In genomic region chr19:9674669-9675357, GRCh38 we compare ENCODE assay signal across 1 cellular context.
TF ChIP-seq lines count a peak whose summit lies in the region.

Gene ZNF562, minus strand, starts transcription at chr19:9675100. Its CDS starts 14,356 bp downstream, at chr19:9660744.

TF ChIP-seq in HepG2, 621 proteins besides CTCF, POLR2A, EP300 and RAD21 (continued from another document):
- TF ChIP-seq AHDC1 (CRISPR knock-in tag; IDR thresholded peaks at IDR 0.05; ENCODE audit: borderline replicate concordance) (no peak), ZSCAN30 (CRISPR knock-in tag; IDR thresholded peaks at IDR 0.05) (no peak), AGO1 (IDR thresholded peaks at IDR 0.05; ENCODE audit: low read depth, low read length, poor library complexity, severe bottlenecking) (no peak), ZNF782 (CRISPR knock-in tag; IDR thresholded peaks at IDR 0.05; ENCODE audit: borderline replicate concordance) (no peak), ZNF543 (CRISPR knock-in tag; IDR thresholded peaks at IDR 0.05) (peak; percentile 90), ZNF484 (CRISPR knock-in tag; IDR thresholded peaks at IDR 0.05; ENCODE audit: borderline replicate concordance, low read depth) (no peak), ZMYM2 (CRISPR knock-in tag; IDR thresholded peaks at IDR 0.05) (0 out of 2 replicates have a peak, but pooled peaks have one; percentile 5), ZNF235 (CRISPR knock-in tag; IDR thresholded peaks at IDR 0.05; ENCODE audit: borderline replicate concordance) (no peak), SP140L (CRISPR knock-in tag; IDR thresholded peaks at IDR 0.05; ENCODE audit: borderline replicate concordance) (no peak)
- TF ChIP-seq, protein P1, sequence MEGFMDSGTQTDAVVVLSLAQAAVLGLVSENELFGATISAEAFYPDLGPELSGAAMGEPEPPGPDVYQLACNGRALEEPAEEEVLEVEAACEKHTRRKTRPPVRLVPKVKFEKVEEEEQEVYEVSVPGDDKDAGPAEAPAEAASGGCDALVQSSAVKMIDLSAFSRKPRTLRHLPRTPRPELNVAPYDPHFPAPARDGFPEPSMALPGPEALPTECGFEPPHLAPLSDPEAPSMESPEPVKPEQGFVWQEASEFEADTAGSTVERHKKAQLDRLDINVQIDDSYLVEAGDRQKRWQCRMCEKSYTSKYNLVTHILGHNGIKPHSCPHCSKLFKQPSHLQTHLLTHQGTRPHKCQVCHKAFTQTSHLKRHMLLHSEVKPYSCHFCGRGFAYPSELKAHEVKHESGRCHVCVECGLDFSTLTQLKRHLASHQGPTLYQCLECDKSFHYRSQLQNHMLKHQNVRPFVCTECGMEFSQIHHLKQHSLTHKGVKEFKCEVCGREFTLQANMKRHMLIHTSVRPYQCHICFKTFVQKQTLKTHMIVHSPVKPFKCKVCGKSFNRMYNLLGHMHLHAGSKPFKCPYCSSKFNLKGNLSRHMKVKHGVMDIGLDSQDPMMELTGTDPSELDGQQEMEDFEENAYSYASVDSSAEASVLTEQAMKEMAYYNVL (CRISPR knock-in tag; IDR thresholded peaks at IDR 0.05; ENCODE audit: borderline replicate concordance) = no peak
- TF ChIP-seq, protein P2, sequence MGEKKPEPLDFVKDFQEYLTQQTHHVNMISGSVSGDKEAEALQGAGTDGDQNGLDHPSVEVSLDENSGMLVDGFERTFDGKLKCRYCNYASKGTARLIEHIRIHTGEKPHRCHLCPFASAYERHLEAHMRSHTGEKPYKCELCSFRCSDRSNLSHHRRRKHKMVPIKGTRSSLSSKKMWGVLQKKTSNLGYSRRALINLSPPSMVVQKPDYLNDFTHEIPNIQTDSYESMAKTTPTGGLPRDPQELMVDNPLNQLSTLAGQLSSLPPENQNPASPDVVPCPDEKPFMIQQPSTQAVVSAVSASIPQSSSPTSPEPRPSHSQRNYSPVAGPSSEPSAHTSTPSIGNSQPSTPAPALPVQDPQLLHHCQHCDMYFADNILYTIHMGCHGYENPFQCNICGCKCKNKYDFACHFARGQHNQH (CRISPR knock-in tag; IDR thresholded peaks at IDR 0.05) = peak; percentile 44; the same call in 1 of the 2 replicates
- TF ChIP-seq, protein P3, sequence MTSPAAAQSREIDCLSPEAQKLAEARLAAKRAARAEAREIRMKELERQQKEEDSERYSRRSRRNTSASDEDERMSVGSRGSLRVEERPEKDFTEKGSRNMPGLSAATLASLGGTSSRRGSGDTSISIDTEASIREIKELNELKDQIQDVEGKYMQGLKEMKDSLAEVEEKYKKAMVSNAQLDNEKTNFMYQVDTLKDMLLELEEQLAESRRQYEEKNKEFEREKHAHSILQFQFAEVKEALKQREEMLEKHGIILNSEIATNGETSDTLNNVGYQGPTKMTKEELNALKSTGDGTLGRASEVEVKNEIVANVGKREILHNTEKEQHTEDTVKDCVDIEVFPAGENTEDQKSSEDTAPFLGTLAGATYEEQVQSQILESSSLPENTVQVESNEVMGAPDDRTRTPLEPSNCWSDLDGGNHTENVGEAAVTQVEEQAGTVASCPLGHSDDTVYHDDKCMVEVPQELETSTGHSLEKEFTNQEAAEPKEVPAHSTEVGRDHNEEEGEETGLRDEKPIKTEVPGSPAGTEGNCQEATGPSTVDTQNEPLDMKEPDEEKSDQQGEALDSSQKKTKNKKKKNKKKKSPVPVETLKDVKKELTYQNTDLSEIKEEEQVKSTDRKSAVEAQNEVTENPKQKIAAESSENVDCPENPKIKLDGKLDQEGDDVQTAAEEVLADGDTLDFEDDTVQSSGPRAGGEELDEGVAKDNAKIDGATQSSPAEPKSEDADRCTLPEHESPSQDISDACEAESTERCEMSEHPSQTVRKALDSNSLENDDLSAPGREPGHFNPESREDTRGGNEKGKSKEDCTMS (CRISPR knock-in tag; conservative IDR thresholded peaks at IDR 0.05) = no peak
- TF ChIP-seq, protein P4, sequence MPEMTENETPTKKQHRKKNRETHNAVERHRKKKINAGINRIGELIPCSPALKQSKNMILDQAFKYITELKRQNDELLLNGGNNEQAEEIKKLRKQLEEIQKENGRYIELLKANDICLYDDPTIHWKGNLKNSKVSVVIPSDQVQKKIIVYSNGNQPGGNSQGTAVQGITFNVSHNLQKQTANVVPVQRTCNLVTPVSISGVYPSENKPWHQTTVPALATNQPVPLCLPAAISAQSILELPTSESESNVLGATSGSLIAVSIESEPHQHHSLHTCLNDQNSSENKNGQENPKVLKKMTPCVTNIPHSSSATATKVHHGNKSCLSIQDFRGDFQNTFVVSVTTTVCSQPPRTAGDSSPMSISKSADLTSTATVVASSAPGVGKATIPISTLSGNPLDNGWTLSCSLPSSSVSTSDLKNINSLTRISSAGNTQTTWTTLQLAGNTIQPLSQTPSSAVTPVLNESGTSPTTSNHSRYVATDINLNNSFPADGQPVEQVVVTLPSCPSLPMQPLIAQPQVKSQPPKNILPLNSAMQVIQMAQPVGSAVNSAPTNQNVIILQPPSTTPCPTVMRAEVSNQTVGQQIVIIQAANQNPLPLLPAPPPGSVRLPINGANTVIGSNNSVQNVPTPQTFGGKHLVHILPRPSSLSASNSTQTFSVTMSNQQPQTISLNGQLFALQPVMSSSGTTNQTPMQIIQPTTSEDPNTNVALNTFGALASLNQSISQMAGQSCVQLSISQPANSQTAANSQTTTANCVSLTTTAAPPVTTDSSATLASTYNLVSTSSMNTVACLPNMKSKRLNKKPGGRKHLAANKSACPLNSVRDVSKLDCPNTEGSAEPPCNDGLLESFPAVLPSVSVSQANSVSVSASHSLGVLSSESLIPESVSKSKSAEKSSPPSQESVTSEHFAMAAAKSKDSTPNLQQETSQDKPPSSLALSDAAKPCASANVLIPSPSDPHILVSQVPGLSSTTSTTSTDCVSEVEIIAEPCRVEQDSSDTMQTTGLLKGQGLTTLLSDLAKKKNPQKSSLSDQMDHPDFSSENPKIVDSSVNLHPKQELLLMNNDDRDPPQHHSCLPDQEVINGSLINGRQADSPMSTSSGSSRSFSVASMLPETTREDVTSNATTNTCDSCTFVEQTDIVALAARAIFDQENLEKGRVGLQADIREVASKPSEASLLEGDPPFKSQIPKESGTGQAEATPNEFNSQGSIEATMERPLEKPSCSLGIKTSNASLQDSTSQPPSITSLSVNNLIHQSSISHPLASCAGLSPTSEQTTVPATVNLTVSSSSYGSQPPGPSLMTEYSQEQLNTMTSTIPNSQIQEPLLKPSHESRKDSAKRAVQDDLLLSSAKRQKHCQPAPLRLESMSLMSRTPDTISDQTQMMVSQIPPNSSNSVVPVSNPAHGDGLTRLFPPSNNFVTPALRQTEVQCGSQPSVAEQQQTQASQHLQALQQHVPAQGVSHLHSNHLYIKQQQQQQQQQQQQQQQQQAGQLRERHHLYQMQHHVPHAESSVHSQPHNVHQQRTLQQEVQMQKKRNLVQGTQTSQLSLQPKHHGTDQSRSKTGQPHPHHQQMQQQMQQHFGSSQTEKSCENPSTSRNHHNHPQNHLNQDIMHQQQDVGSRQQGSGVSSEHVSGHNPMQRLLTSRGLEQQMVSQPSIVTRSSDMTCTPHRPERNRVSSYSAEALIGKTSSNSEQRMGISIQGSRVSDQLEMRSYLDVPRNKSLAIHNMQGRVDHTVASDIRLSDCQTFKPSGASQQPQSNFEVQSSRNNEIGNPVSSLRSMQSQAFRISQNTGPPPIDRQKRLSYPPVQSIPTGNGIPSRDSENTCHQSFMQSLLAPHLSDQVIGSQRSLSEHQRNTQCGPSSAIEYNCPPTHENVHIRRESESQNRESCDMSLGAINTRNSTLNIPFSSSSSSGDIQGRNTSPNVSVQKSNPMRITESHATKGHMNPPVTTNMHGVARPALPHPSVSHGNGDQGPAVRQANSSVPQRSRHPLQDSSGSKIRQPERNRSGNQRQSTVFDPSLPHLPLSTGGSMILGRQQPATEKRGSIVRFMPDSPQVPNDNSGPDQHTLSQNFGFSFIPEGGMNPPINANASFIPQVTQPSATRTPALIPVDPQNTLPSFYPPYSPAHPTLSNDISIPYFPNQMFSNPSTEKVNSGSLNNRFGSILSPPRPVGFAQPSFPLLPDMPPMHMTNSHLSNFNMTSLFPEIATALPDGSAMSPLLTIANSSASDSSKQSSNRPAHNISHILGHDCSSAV (CRISPR knock-in tag; IDR thresholded peaks at IDR 0.05; ENCODE audit: borderline replicate concordance) = no peak
